8 cellular contexts compared by ENCODE assay signal in the genomic region with DNA sequence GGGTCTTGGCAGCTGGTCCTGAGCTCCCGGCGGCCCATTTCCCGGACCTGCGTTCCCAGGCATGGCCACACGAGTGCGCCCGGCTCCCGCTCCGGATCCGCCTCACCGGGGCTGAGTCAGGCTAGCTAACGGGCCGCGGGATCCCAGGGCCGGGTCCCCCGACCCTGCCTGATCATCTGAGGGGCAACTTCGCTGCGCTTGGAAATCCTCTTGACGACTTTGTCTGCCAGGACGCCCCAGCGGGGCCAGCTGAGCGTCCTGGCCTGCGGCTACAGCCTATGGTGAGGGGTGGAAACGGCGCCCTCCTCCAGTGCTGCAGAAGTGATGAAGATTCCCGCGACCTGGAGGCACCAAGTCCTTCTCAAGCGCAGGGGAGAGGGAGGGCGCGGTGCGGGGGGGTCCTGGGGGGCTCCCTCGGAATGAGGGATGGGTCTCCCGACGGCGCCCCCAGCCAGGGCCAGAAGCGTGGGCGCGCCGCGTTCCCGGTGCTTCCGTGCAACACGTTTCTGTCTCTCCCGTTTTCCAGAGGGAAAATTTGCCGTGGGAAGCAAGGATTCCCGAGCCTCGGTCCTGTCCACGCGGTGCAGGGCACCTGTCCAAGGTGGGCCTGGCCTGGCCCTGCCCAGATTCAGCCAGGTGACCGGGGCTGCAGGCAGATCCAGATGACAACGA.
A peak's percentile ranks its signal among the peaks of the same experiment; 100 is the strongest.
DNase-seq lines count a peak whose midpoint lies in the region; ATAC-seq and TF ChIP-seq lines count a peak whose summit lies in the region.

No MANE protein-coding gene starts in this region.

- H3K4me1 ChIP-seq in heart left ventricle: peaks cover 0 to 14% (median 4%) of the 10 kb centered on the region in 12 donors
- H3K4me1 ChIP-seq in upper lobe of right lung: peaks cover 7% of the 10 kb centered on the region

- no peaks in the 10 kb centered on the region for H3K9me3 ChIP-seq in heart left ventricle
- H3K9me3 ChIP-seq in upper lobe of right lung: no peaks in the 10 kb centered on the region

- WGBS in heart left ventricle, 4 donors: 2 to 4% (median 4%) methylated on average over 23 to 51 of the region's 51 CpGs

- peaks cover 8% of the 10 kb centered on the region for H3K4me1 Mint-ChIP-seq in progenitor cell of endocrine pancreas (ENCODE audit: low read depth)

- ATAC-seq in GM19025 (IDR thresholded peaks at IDR 0.05; ENCODE audit: low read depth, unreplicated experiment): peak; percentile 79
- ATAC-seq in HG03175 (IDR thresholded peaks at IDR 0.05; ENCODE audit: unreplicated experiment): peak; percentile 83
- peak in 3 of 4 donors; percentile 52 to 85 (median 73) for ATAC-seq in heart left ventricle
- peak; percentile 85 for ATAC-seq in upper lobe of right lung

- no peak for TF ChIP-seq POLR2A in heart left ventricle (IDR thresholded peaks at IDR 0.05)

- H3K27ac Mint-ChIP-seq in progenitor cell of endocrine pancreas: no peak overlapping the region

- peaks cover 6 to 36% (median 21%) of the 10 kb centered on the region in 9 donors for H3K27me3 ChIP-seq in heart left ventricle
- peaks cover 6% of the 10 kb centered on the region for H3K27me3 ChIP-seq in upper lobe of right lung

- H3K36me3 ChIP-seq in heart left ventricle (no peaks in the 10 kb centered on the region), upper lobe of right lung (no peaks in the 10 kb centered on the region)

- peak; percentile 90 for DNase-seq in AG20443 (ENCODE audit: low spot score)
- peak; percentile 36 for DNase-seq in RPMI8226
- DNase-seq in activated naive CD4-positive, alpha-beta T cell treated with anti-CD3 and anti-CD28 coated beads, Interleukin-2, amount 50 U/mL, for 16 hours: peak; percentile 74
- peak; percentile 40 to 87 (median 61) for DNase-seq in heart left ventricle
- DNase-seq in progenitor cell of endocrine pancreas (ENCODE audit: low spot score, unreplicated experiment): peak; percentile 72
- DNase-seq in upper lobe of right lung: peak; percentile 85

- H3K27me3 Mint-ChIP-seq in progenitor cell of endocrine pancreas: peaks cover 55% of the 10 kb centered on the region

- H3K27ac ChIP-seq in heart left ventricle (no peak overlapping the region), upper lobe of right lung (no peak overlapping the region)

- peak; percentile 51 to 84 (median 70) for TF ChIP-seq CTCF in heart left ventricle (IDR thresholded peaks at IDR 0.05)
- TF ChIP-seq CTCF in progenitor cell of endocrine pancreas (IDR thresholded peaks at IDR 0.05; ENCODE audit: unreplicated experiment): peak; percentile 80
- peak; percentile 81 for TF ChIP-seq CTCF in upper lobe of right lung (IDR thresholded peaks at IDR 0.05)

- peak overlapping the region in 11 of 12 donors; percentile 22 to 57 (median 46) for H3K4me3 ChIP-seq in heart left ventricle
- H3K4me3 ChIP-seq in upper lobe of right lung: peak overlapping the region; percentile 43

- intact Hi-C loops in heart left ventricle (cut with DNase I) (loop anchor here in 7 of 10 donors (2.0 to 10.0 kb wide), 3 partner anchors 168 to 1837 kb away; no protein-coding TSS in a partner anchor), upper lobe of right lung (cut with DNase I) (no loop called here)

- no peaks in the 10 kb centered on the region for H3K9me3 Mint-ChIP-seq in progenitor cell of endocrine pancreas (ENCODE audit: low read depth)

- H3K36me3 Mint-ChIP-seq in progenitor cell of endocrine pancreas (ENCODE audit: insufficient read depth): no peaks in the 10 kb centered on the region

- peak overlapping the region; percentile 68 for H3K4me3 Mint-ChIP-seq in progenitor cell of endocrine pancreas (ENCODE audit: low read depth)

Comparison
In these comparisons a context has a peak if more than half of its experiments do, and no peak if none do; other contexts are left out.
1. DNase-seq: peak in every context shown above with its lines; median percentile 90 in AG20443; 85 in upper lobe of right lung; 74 in activated naive CD4-positive, alpha-beta T cell treated with anti-CD3 and anti-CD28 coated beads, Interleukin-2, amount 50 U/mL, for 16 hours; 72 in progenitor cell of endocrine pancreas; 61 in heart left ventricle; 36 in RPMI8226.